In the genomic region with DNA sequence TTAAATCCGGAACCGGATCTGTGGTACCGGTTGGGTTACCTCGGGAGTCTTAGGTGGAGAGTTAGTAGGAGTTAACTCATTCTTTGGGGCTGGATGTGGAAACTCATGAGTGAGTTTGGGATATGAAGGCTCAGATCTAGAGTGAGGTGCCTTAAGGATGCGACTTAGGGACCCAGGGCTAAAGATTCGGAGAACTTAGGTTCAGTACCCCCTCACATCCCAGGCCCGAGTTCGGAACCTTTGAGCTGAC, we compare ENCODE assay signal across 7 cellular contexts. TPM values are rescaled to one million over a fixed set of nuclear protein-coding genes. Genes with fewer than 3 reads are reported as not detected.
A peak's percentile ranks its signal among the peaks of the same experiment; 100 is the strongest.
DNase-seq lines count a peak whose midpoint lies in the region; ATAC-seq, FAIRE-seq and TF ChIP-seq lines count a peak whose summit lies in the region.

No MANE protein-coding gene starts in this region.

- H3K27ac ChIP-seq in HUES6 (ENCODE audit: low read depth, low read length) (peak overlapping the region; percentile 85), iPS-18a (ENCODE audit: low read length) (peak overlapping the region; percentile 99), stomach (peak overlapping the region; percentile 93 to 98 (median 97))

- TF ChIP-seq EP300 in stomach (IDR thresholded peaks at IDR 0.05): no peak

- no peak for TF ChIP-seq CTCF in stomach (IDR thresholded peaks at IDR 0.05)

- WGBS in stomach, 5 donors: 0 to 2% (median 2%) methylated on average over 8 of the region's 8 CpGs

- DNase-seq in activated naive CD4-positive, alpha-beta T cell treated with anti-CD3 and anti-CD28 coated beads, Interleukin-2, amount 50 U/mL, for 72 hours (ENCODE audit: low spot score in 2 of 2): no peak
- DNase-seq in stomach (no peak), globus pallidus (ENCODE audit: low spot score) (no peak), NCI-H128 (lab: John Stamatoyannopoulos, UW; ENCODE audit: unreplicated experiment) (no peak), urothelium cell line (ENCODE audit: low spot score) (no peak)

- no peaks in the 10 kb centered on the region for H3K9me3 Mint-ChIP-seq in activated naive CD4-positive, alpha-beta T cell treated with anti-CD3 and anti-CD28 coated beads, Interleukin-2, amount 50 U/mL, for 72 hours

- H3K27ac Mint-ChIP-seq in activated naive CD4-positive, alpha-beta T cell treated with anti-CD3 and anti-CD28 coated beads, Interleukin-2, amount 50 U/mL, for 72 hours: peak overlapping the region; percentile 96 to 100

- intact Hi-C loops in stomach (cut with DNase I; ENCODE audit: low total_unique reads): no loop called here

- no peaks in the 10 kb centered on the region for H3K9me3 ChIP-seq in HUES6 (ENCODE audit: control insufficient read depth, insufficient read depth, low read depth, low read length)
- H3K9me3 ChIP-seq in iPS-18a (ENCODE audit: control insufficient read depth, low read depth, low read length): no peaks in the 10 kb centered on the region
- H3K9me3 ChIP-seq in stomach: no peaks in the 10 kb centered on the region

- H3K4me3 ChIP-seq in HUES6 (ENCODE audit: low read depth, low read length): peak overlapping the region; percentile 70
- peak overlapping the region; percentile 86 for H3K4me3 ChIP-seq in iPS-18a (ENCODE audit: low read length)
- peak overlapping the region; percentile 41 to 57 (median 45) for H3K4me3 ChIP-seq in stomach

- H3K9ac ChIP-seq in HUES6 (ENCODE audit: low read length): peak overlapping the region; percentile 94
- H3K9ac ChIP-seq in iPS-18a (ENCODE audit: low read length): peak overlapping the region; percentile 98

- TF ChIP-seq POLR2A in stomach (IDR thresholded peaks at IDR 0.05): no peak

- peaks cover 23% of the 10 kb centered on the region for H3K36me3 ChIP-seq in HUES6 (ENCODE audit: control insufficient read depth, insufficient read depth, low read length)
- H3K36me3 ChIP-seq in iPS-18a (ENCODE audit: control insufficient read depth, low read depth, low read length): peaks cover 14% of the 10 kb centered on the region
- H3K36me3 ChIP-seq in stomach: peaks cover 0 to 5% (median 1%) of the 10 kb centered on the region in 4 donors

- H3K4me1 ChIP-seq in HUES6 (ENCODE audit: control insufficient read depth, insufficient read depth, low read length) (peaks cover 27% of the 10 kb centered on the region), iPS-18a (ENCODE audit: control insufficient read depth, low read depth, low read length) (peaks cover 24% of the 10 kb centered on the region), stomach (peaks cover 27 to 67% (median 54%) of the 10 kb centered on the region in 4 donors)

- H3K27me3 ChIP-seq in HUES6 (ENCODE audit: control insufficient read depth, insufficient read depth, low read length) (no peaks in the 10 kb centered on the region), iPS-18a (ENCODE audit: control insufficient read depth, insufficient read depth, low read length) (no peaks in the 10 kb centered on the region), stomach (no peaks in the 10 kb centered on the region)

- FAIRE-seq in urothelium cell line (lab: Jason Lieb, UNC): no peak

- H3K36me3 Mint-ChIP-seq in activated naive CD4-positive, alpha-beta T cell treated with anti-CD3 and anti-CD28 coated beads, Interleukin-2, amount 50 U/mL, for 72 hours: peaks cover 36 to 39% of the 10 kb centered on the region in 2 donors

- no peak for ATAC-seq in activated naive CD4-positive, alpha-beta T cell treated with anti-CD3 and anti-CD28 coated beads, Interleukin-2, amount 50 U/mL, for 72 hours

RNA-seq across cellular contexts. Expression of gene ACTMAP, which starts 0.3 kb away (rescaled TPM):
- 10 to 100 TPM; 21.4 to 23.2 TPM for total RNA-seq in activated naive CD4-positive, alpha-beta T cell treated with anti-CD3 and anti-CD28 coated beads, Interleukin-2, amount 50 U/mL, for 72 hours
- total RNA-seq in stomach: 10 to 100 TPM in 2 of 5 donors, 1 to 10 TPM in 2, under 1 TPM in 1; 0.73 to 24.6 (median 8.2) TPM
- polyA plus RNA-seq in stomach: 1 to 10 TPM; 5.5 to 9.7 (median 8.2) TPM

RNA-seq across cellular contexts. Expression of gene SNRPA, which starts 1.0 kb away (rescaled TPM):
- 100 to 1,000 TPM; 197 to 227 TPM for total RNA-seq in activated naive CD4-positive, alpha-beta T cell treated with anti-CD3 and anti-CD28 coated beads, Interleukin-2, amount 50 U/mL, for 72 hours
- 100 to 1,000 TPM in 2 of 5 donors, 10 to 100 TPM in 2, 1 to 10 TPM in 1; 4.9 to 258 (median 46.0) TPM for total RNA-seq in stomach
- polyA plus RNA-seq in stomach: 10 to 100 TPM; 33.1 to 74.6 (median 71.6) TPM

RNA-seq across cellular contexts. Expression of gene MIA, which starts 25.4 kb away (rescaled TPM):
- total RNA-seq in activated naive CD4-positive, alpha-beta T cell treated with anti-CD3 and anti-CD28 coated beads, Interleukin-2, amount 50 U/mL, for 72 hours: not detected
- 1 to 10 TPM in 2 of 5 donors, not detected in 3; 2.9 to 8.1 TPM for total RNA-seq in stomach
- polyA plus RNA-seq in stomach: 10 to 100 TPM in 1 of 3 donors, 1 to 10 TPM in 1, not detected in 1; 2.8 to 10.1 TPM

RNA-seq across cellular contexts. Expression of gene RAB4B, which starts 28.1 kb away (rescaled TPM):
- total RNA-seq in activated naive CD4-positive, alpha-beta T cell treated with anti-CD3 and anti-CD28 coated beads, Interleukin-2, amount 50 U/mL, for 72 hours: 10 to 100 TPM; 42.8 to 60.6 TPM
- 10 to 100 TPM in 4 of 5 donors, not detected in 1; 10.3 to 47.8 (median 28.9) TPM for total RNA-seq in stomach
- polyA plus RNA-seq in stomach: 10 to 100 TPM; 31.6 to 53.7 (median 39.2) TPM

RNA-seq across cellular contexts. Expression of gene ITPKC, which starts 33.0 kb away (rescaled TPM):
- 1 to 10 TPM; 8.3 to 9.4 TPM for total RNA-seq in activated naive CD4-positive, alpha-beta T cell treated with anti-CD3 and anti-CD28 coated beads, Interleukin-2, amount 50 U/mL, for 72 hours
- total RNA-seq in stomach: 10 to 100 TPM; 17.8 to 84.0 (median 31.4) TPM
- 10 to 100 TPM; 19.7 to 32.2 (median 20.5) TPM for polyA plus RNA-seq in stomach
